16 cellular contexts compared by ENCODE assay signal in genomic region chr20:4697874-4698221, GRCh38. TPM values are rescaled to one million over a fixed set of nuclear protein-coding genes. Genes with fewer than 3 reads are reported as not detected.
"Had no signal": no experiment of that assay in that cellular context is flagged by ENCODE, and none has a peak within 500 bp of the region (broad histone marks: within the 10 kb centered on the region; RNA-seq: fewer than 3 reads in every experiment).

No MANE protein-coding gene starts in this region.

- H3K27me3 Mint-ChIP-seq: activated naive CD8-positive, alpha-beta T cell treated with anti-CD3 and anti-CD28 coated beads for 36 hours had no signal

- FAIRE-seq: bronchial epithelial cell had no signal

- H3K27ac ChIP-seq: esophagus squamous epithelium, parathyroid adenoma, tibial artery had no signal

- H3K4me3 Mint-ChIP-seq: activated naive CD8-positive, alpha-beta T cell treated with anti-CD3 and anti-CD28 coated beads for 36 hours; neural crest cell had no signal

- ATAC-seq: left lobe of liver had no signal

- H3K27me3 ChIP-seq: esophagus squamous epithelium, tibial artery had no signal

- H3K9me3 Mint-ChIP-seq: activated naive CD8-positive, alpha-beta T cell treated with anti-CD3 and anti-CD28 coated beads for 36 hours; neural crest cell had no signal

- DNase-seq: activated CD4-positive, alpha-beta T cell treated with anti-CD3 and anti-CD28 coated beads for 1 hour; activated gamma-delta T cell; activated naive CD8-positive, alpha-beta T cell treated with anti-CD3 and anti-CD28 coated beads for 36 hours; aorta; esophagus squamous epithelium; foreskin fibroblast; glutamatergic neuron; mesendoderm; retina; stimulated activated CD4-positive, alpha-beta T cell treated with anti-CD3 and anti-CD28 coated beads, Interleukin-15, amount 100 ng/mL, for 24 hours; stimulated activated CD4-positive, alpha-beta T cell treated with anti-CD3 and anti-CD28 coated beads, Interleukin-4, amount 100 ng/mL, for 24 hours had no signal

- H3K4me3 ChIP-seq: esophagus squamous epithelium, tibial artery had no signal

RNA-seq across cellular contexts. Expression of gene PRND, which starts 23.9 kb away (rescaled TPM):
- total RNA-seq: activated naive CD8-positive, alpha-beta T cell treated with anti-CD3 and anti-CD28 coated beads for 36 hours; bronchial epithelial cell; esophagus squamous epithelium; left lobe of liver; neural crest cell had no signal
